ENCODE assay signal across 8 cellular contexts in the genomic region with DNA sequence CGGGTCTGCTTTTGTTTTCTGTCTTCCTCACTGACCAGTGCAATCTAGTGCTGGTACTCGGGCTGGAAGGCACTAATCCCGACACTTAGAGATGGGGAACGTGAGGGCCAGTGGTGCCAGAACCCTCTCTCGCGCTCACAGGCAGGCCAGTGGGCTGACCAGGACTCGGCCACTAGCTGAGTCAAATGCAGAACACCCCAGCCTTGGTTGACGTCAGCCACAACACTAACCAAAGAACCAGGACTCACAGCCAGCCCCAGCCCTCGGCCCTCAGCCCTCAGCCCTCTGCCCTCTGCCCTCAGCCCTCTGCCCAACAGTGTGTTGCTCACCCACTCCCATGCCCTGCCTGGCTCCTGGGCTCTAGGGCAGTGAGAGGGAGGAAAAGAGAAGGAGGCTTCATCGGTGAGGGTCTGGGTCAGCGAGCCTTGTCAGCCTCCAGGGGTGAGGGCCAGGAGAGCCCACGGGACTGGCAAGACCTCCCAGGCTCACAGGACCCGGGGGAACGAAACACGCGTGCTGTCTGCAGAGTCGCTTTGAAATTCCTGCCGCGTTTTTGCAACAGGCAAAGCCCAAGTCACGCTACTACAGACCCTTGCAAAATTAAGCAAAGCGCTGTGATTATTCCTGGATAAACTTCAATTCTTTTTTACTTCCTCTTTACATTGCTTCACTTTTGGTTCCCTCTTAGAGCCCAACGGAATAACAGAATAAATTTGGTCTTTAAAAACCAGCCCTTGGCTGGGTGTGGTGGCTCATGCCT. TPM values are rescaled to one million over a fixed set of nuclear protein-coding genes. Genes with fewer than 3 reads are reported as not detected.
DNase-seq lines count a peak whose midpoint lies in the region; ATAC-seq and TF ChIP-seq lines count a peak whose summit lies in the region.

No MANE protein-coding gene starts in this region.

- no peaks in the 10 kb centered on the region for H3K9me3 Mint-ChIP-seq in brain
- H3K9me3 Mint-ChIP-seq in naive thymus-derived CD8-positive, alpha-beta T cell, result no peaks in the 10 kb centered on the region

- H3K9me3 ChIP-seq in left lung (no peaks in the 10 kb centered on the region), tibial artery (no peaks in the 10 kb centered on the region)

- ATAC-seq in left lung (peak; percentile 62), HG02588 (IDR thresholded peaks at IDR 0.05; ENCODE audit: unreplicated experiment) (no peak), HG02678 (IDR thresholded peaks at IDR 0.05; ENCODE audit: unreplicated experiment) (no peak)
- no peak for ATAC-seq in naive thymus-derived CD8-positive, alpha-beta T cell

- H3K36me3 ChIP-seq in left lung (peaks cover 0 to 19% of the 10 kb centered on the region in 2 donors), tibial artery (peaks cover 0 to under 1% (median 0%) of the 10 kb centered on the region in 3 donors)

- H3K4me3 Mint-ChIP-seq in brain, result peak overlapping the region in 4 of 5 experiments; percentile 55 to 80 (median 70)
- H3K4me3 Mint-ChIP-seq in naive thymus-derived CD8-positive, alpha-beta T cell, result no peak overlapping the region

- intact Hi-C loops in left lung (cut with DNase I), result no loop called here
- intact Hi-C loops in tibial artery (cut with DNase I; ENCODE audit: low total_unique reads), result no loop called here

- DNase-seq in Kasumi-1 (lab: John Stamatoyannopoulos, UW) (peak; percentile 51 to 70), left lung (peak in 1 of 2 donors; percentile 71), tibial artery (peak; percentile 77 to 89), DMS153 treated with DMSO at 0.1 percent for 48 hours (lab: John Stamatoyannopoulos, UW; ENCODE audit: unreplicated experiment) (no peak)
- no peak for DNase-seq in naive thymus-derived CD8-positive, alpha-beta T cell

- POLR2A ChIA-PET in naive thymus-derived CD8-positive, alpha-beta T cell (lab: Charles Lee), result interaction anchor here (0.6 kb wide), 1 partner anchor 14 kb away, joined by 3 read pairs; no protein-coding TSS in a partner anchor

- peaks cover 69% of the 10 kb centered on the region for H3K4me1 Mint-ChIP-seq in brain
- peaks cover 4 to 25% (median 12%) of the 10 kb centered on the region in 4 donors for H3K4me1 Mint-ChIP-seq in naive thymus-derived CD8-positive, alpha-beta T cell

- H3K27me3 ChIP-seq in left lung (no peaks in the 10 kb centered on the region), tibial artery (no peaks in the 10 kb centered on the region)

- H3K4me1 ChIP-seq in left lung (peaks cover 0 to 39% of the 10 kb centered on the region in 2 donors), tibial artery (peaks cover 10 to 41% (median 37%) of the 10 kb centered on the region in 4 donors)

- TF ChIP-seq CTCF in brain (conservative IDR thresholded peaks at IDR 0.05) (no peak), left lung (IDR thresholded peaks at IDR 0.05) (no peak), tibial artery (IDR thresholded peaks at IDR 0.05) (no peak)

- H3K27me3 Mint-ChIP-seq in brain, result no peaks in the 10 kb centered on the region
- no peaks in the 10 kb centered on the region for H3K27me3 Mint-ChIP-seq in naive thymus-derived CD8-positive, alpha-beta T cell

- peak overlapping the region; percentile 59 to 94 (median 86) for H3K27ac Mint-ChIP-seq in brain
- peak overlapping the region in 4 of 10 donors; percentile 34 to 67 (median 46) for H3K27ac Mint-ChIP-seq in naive thymus-derived CD8-positive, alpha-beta T cell

- H3K4me3 ChIP-seq in left lung (peak overlapping the region in 1 of 2 donors; percentile 21), tibial artery (peak overlapping the region; percentile 43 to 52)

- H3K36me3 Mint-ChIP-seq in brain, result peaks cover 31% of the 10 kb centered on the region
- peaks cover 0 to 6% (median 2%) of the 10 kb centered on the region in 3 donors for H3K36me3 Mint-ChIP-seq in naive thymus-derived CD8-positive, alpha-beta T cell

- peak overlapping the region; percentile 39 to 69 for H3K27ac ChIP-seq in left lung
- peak overlapping the region; percentile 63 to 72 for H3K27ac ChIP-seq in tibial artery

RNA-seq across cellular contexts. Expression of a gene that starts 27.5 kb away (rescaled TPM):
- 135 TPM for polyA plus RNA-seq in brain (ENCODE audit: insufficient read depth, low read depth, low replicate concordance)
- total RNA-seq in left lung, result 10 to 100 TPM; 58.9 to 78.8 TPM
- total RNA-seq in naive thymus-derived CD8-positive, alpha-beta T cell, result 10 to 100 TPM; 28.5 to 29.1 TPM
- polyA plus RNA-seq in naive thymus-derived CD8-positive, alpha-beta T cell, result 1 to 10 TPM in 2 of 3 donors, under 1 TPM in 1; 0.87 to 2.9 (median 2.6) TPM

RNA-seq across cellular contexts. Expression of a gene that starts 49.4 kb away (rescaled TPM):
- polyA plus RNA-seq in brain (ENCODE audit: insufficient read depth, low read depth, low replicate concordance), result 20.4 TPM
- total RNA-seq in left lung, result 10 to 100 TPM; 54.7 to 70.0 TPM
- 100 to 1,000 TPM; 103 to 111 TPM for total RNA-seq in naive thymus-derived CD8-positive, alpha-beta T cell
- polyA plus RNA-seq in naive thymus-derived CD8-positive, alpha-beta T cell, result 10 to 100 TPM; 45.2 to 73.1 (median 46.9) TPM

Comparison
In these comparisons a context has a peak if more than half of its experiments do, and no peak if none do; other contexts are left out.
1. DNase-seq: peak in Kasumi-1 (2 of 2) and tibial artery (2 of 2); none in naive thymus-derived CD8-positive, alpha-beta T cell (0 of 10) and DMS153 treated with DMSO at 0.1 percent for 48 hours (single experiment).
2. H3K4me3 Mint-ChIP-seq: peak in brain (4 of 5); none in naive thymus-derived CD8-positive, alpha-beta T cell (0 of 10).